Comparison of ENCODE assay signal across 8 cellular contexts in the genomic region with DNA sequence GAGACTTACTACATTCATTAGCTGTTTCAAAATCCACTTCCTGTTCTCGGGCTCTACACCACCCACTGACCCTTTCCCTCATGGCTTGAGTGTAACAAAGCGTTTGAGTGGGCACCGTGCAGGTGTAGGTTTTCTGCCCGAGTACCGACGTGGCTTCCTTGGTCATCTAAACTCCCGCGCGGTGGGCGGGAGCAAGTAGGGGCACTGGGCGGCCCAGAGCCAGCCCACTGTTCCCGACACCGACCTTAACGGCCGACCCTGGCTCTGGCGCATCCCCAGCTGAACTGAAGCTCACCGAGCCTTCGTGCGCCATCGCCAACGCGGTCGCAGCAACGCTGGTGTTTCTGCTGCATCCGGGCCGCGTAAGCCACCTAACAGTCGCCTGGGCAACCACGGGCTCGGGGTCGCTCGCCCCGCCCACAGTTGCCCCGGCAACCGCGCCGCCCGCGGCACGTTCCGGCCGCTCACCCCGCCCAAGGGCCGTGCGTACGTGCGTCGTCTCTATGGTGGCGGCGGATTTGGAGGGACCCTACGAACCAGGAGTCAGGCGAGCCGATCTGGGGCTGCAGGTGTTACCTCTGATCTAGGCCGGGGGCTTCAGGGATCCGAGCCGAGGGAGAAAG. TPM values are rescaled to one million over a fixed set of nuclear protein-coding genes. Genes with fewer than 3 reads are reported as not detected.
DNase-seq lines count a peak whose midpoint lies in the region; ATAC-seq and TF ChIP-seq lines count a peak whose summit lies in the region.

A gene (minus strand): TSS at position 372 of the 623 bp plus-strand sequence. CDS start 59 bp downstream, at position 313.
A gene with protein sequence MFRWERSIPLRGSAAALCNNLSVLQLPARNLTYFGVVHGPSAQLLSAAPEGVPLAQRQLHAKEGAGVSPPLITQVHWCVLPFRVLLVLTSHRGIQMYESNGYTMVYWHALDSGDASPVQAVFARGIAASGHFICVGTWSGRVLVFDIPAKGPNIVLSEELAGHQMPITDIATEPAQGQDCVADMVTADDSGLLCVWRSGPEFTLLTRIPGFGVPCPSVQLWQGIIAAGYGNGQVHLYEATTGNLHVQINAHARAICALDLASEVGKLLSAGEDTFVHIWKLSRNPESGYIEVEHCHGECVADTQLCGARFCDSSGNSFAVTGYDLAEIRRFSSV (plus strand): TSS at position 483 of the 623 bp plus-strand sequence. CDS start 424 bp downstream, outside the sequence.

- H3K9me3 Mint-ChIP-seq in activated naive CD8-positive, alpha-beta T cell treated with anti-CD3 and anti-CD28 coated beads, Interleukin-2, amount 10 ng/mL, durations not matched to agents 7 days and 5 days = no peaks in the 10 kb centered on the region

- peaks cover 14% of the 10 kb centered on the region for H3K36me3 Mint-ChIP-seq in activated naive CD8-positive, alpha-beta T cell treated with anti-CD3 and anti-CD28 coated beads, Interleukin-2, amount 10 ng/mL, durations not matched to agents 7 days and 5 days

- TF ChIP-seq POLR2A in upper lobe of left lung (IDR thresholded peaks at IDR 0.05) = peak in 3 of 4 donors; percentile 24 to 64 (median 28)

- H3K4me3 Mint-ChIP-seq in activated naive CD8-positive, alpha-beta T cell treated with anti-CD3 and anti-CD28 coated beads, Interleukin-2, amount 10 ng/mL, durations not matched to agents 7 days and 5 days = peak within 1 kb of the TSS; percentile 99

- ATAC-seq in HG02678 (IDR thresholded peaks at IDR 0.05; ENCODE audit: unreplicated experiment) = peak; percentile 95
- ATAC-seq in activated naive CD8-positive, alpha-beta T cell treated with anti-CD3 and anti-CD28 coated beads, Interleukin-2, amount 10 ng/mL, durations not matched to agents 7 days and 5 days (ENCODE audit: low read depth) = peak; percentile 80
- ATAC-seq in upper lobe of left lung (ENCODE audit: low FRiP score in 2 of 2) = peak; percentile 93 to 98

- POLR2A ChIA-PET in activated naive CD8-positive, alpha-beta T cell treated with anti-CD3 and anti-CD28 coated beads, Interleukin-2, amount 10 ng/mL, durations not matched to agents 7 days and 5 days (lab: Charles Lee) = interaction anchor here (0.6 to 4.1 kb wide), 18 partner anchors 8 to 593 kb away, joined by 3 to 58 read pairs (median 5); a partner anchor contains a TSS

- H3K4me3 ChIP-seq in GM12865 (ENCODE audit: low read depth, low read length) = peak within 1 kb of the TSS; percentile 63
- peak within 1 kb of the TSS; percentile 65 to 89 (median 73) for H3K4me3 ChIP-seq in upper lobe of left lung

- peak; percentile 98 for DNase-seq in GM12865 (ENCODE audit: low read depth)
- peak; percentile 90 for DNase-seq in NCI-H1105 treated with DMSO at 0.1 percent for 48 hours (lab: John Stamatoyannopoulos, UW)
- peak; percentile 73 for DNase-seq in SKM-1 treated with dmso at 0.1 percent for 144 hours (lab: John Stamatoyannopoulos, UW; ENCODE audit: unreplicated experiment)
- peak; percentile 99 for DNase-seq in activated naive CD8-positive, alpha-beta T cell treated with anti-CD3 and anti-CD28 coated beads, Interleukin-2, amount 10 ng/mL, durations not matched to agents 7 days and 5 days
- DNase-seq in cardiac septum (ENCODE audit: low spot score) = peak; percentile 90
- DNase-seq in posterior cingulate gyrus = peak; percentile 66 to 98 (median 86)
- DNase-seq in upper lobe of left lung = peak; percentile 90 to 99

- 0 to 1% methylated on average over 32 to 43 of the region's 56 CpGs for WGBS in upper lobe of left lung, 2 donors

- no peak for TF ChIP-seq EP300 in upper lobe of left lung (IDR thresholded peaks at IDR 0.05)

- peaks cover 6 to 15% (median 12%) of the 10 kb centered on the region in 4 donors for H3K4me1 ChIP-seq in upper lobe of left lung

- H3K36me3 ChIP-seq in upper lobe of left lung = peaks cover 0 to 14% (median 5%) of the 10 kb centered on the region in 4 donors

- H3K27me3 Mint-ChIP-seq in activated naive CD8-positive, alpha-beta T cell treated with anti-CD3 and anti-CD28 coated beads, Interleukin-2, amount 10 ng/mL, durations not matched to agents 7 days and 5 days = no peaks in the 10 kb centered on the region

- H3K27me3 ChIP-seq in upper lobe of left lung = no peaks in the 10 kb centered on the region

- peak within 1 kb of the TSS; percentile 37 to 65 (median 52) for H3K27ac ChIP-seq in upper lobe of left lung

- intact Hi-C loops in cardiac septum (cut with DNase I) = no loop called here
- intact Hi-C loops in posterior cingulate gyrus (cut with DNase I) = loop anchor here (5.0 kb wide), 1 partner anchor 36 kb away; a partner anchor contains a TSS

- H3K27ac Mint-ChIP-seq in activated naive CD8-positive, alpha-beta T cell treated with anti-CD3 and anti-CD28 coated beads, Interleukin-2, amount 10 ng/mL, durations not matched to agents 7 days and 5 days = peak within 1 kb of the TSS; percentile 99

- H3K4me1 Mint-ChIP-seq in activated naive CD8-positive, alpha-beta T cell treated with anti-CD3 and anti-CD28 coated beads, Interleukin-2, amount 10 ng/mL, durations not matched to agents 7 days and 5 days = peaks cover 19% of the 10 kb centered on the region

- TF ChIP-seq CTCF in GM12865 (IDR thresholded peaks at IDR 0.05; ENCODE audit: insufficient read depth, low read depth, low read length, missing control alignments) (no peak), upper lobe of left lung (IDR thresholded peaks at IDR 0.05) (no peak)

- H3K9me3 ChIP-seq in upper lobe of left lung = no peaks in the 10 kb centered on the region

RNA-seq across cellular contexts. Expression of the first gene that starts in this region (rescaled TPM):
- 1 to 10 TPM; 3.7 to 5.8 TPM for total RNA-seq in activated naive CD8-positive, alpha-beta T cell treated with anti-CD3 and anti-CD28 coated beads, Interleukin-2, amount 10 ng/mL, durations not matched to agents 7 days and 5 days
- total RNA-seq in cardiac septum (1.1 TPM), upper lobe of left lung (10 to 100 TPM in 2 of 6 donors, 1 to 10 TPM in 4; 2.6 to 12.3 (median 5.7) TPM)

RNA-seq across cellular contexts. Expression of the second gene that starts in this region (rescaled TPM):
- 10 to 100 TPM; 88.9 to 94.4 TPM for total RNA-seq in activated naive CD8-positive, alpha-beta T cell treated with anti-CD3 and anti-CD28 coated beads, Interleukin-2, amount 10 ng/mL, durations not matched to agents 7 days and 5 days
- total RNA-seq in cardiac septum (2.6 TPM), upper lobe of left lung (10 to 100 TPM in 4 of 6 donors, 1 to 10 TPM in 2; 8.4 to 28.2 (median 13.3) TPM)

Comparison
In these comparisons a context has a peak if more than half of its experiments do, and no peak if none do; other contexts are left out.
1. Peak in every context shown above with its lines: DNase-seq, ATAC-seq, H3K4me3 ChIP-seq and H3K27ac ChIP-seq.